Comparison of ENCODE assay signal across 14 cellular contexts in the genomic region with DNA sequence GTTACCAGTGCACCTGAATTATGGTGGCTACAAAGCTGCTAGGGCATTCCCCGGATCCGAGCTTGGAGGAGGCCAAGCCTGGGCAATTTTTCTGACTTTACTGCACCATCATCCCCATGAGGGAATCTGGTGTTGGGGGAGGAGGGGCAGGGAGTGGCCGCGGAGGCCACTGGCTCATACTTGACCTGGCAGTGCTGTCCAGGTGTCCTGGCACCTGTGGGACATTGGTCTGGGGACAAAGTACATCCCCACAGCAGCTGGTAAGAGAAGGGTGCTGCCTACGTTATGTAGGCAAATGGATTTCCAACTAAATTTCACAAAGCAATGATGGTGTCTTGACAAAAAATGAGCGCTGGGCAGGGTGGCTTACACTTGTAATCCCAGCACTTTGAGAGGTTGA. TPM values are rescaled to one million over a fixed set of nuclear protein-coding genes. Genes with fewer than 3 reads are reported as not detected.
DNase-seq lines count a peak whose midpoint lies in the region; ATAC-seq and TF ChIP-seq lines count a peak whose summit lies in the region.
"Had no signal": no experiment of that assay in that cellular context is flagged by ENCODE, and none has a peak within 500 bp of the region (broad histone marks: within the 10 kb centered on the region; RNA-seq: fewer than 3 reads in every experiment).

No MANE protein-coding gene starts in this region.

- H3K27me3 ChIP-seq in spleen (replicated peaks in 1 of 7) = peaks cover 0 to 6% (median 0%) of the 10 kb centered on the region in 7 donors

- H3K27me3 Mint-ChIP-seq in natural killer cell treated with Interleukin-12 subunit alpha and Interleukin-12 subunit beta and Interleukin-15 and Interleukin-18, amount 100 ng/mL, for 72 hours = peaks cover 8 to 21% of the 10 kb centered on the region in 2 donors
- peaks cover 10 to 40% of the 10 kb centered on the region in 2 donors for H3K27me3 Mint-ChIP-seq in natural killer cell (ENCODE audit: low read depth in 2 of 2)

- H3K4me1 Mint-ChIP-seq in natural killer cell treated with Interleukin-12 subunit alpha and Interleukin-12 subunit beta and Interleukin-15 and Interleukin-18, amount 100 ng/mL, for 72 hours (ENCODE audit: low read depth in 2 of 2) = peaks cover 0 to 4% of the 10 kb centered on the region in 2 donors
- no peaks in the 10 kb centered on the region for H3K4me1 Mint-ChIP-seq in natural killer cell

- no peak overlapping the region for H3K4me3 Mint-ChIP-seq in natural killer cell treated with Interleukin-12 subunit alpha and Interleukin-12 subunit beta and Interleukin-15 and Interleukin-18, amount 100 ng/mL, for 72 hours
- H3K4me3 Mint-ChIP-seq in natural killer cell = no peak overlapping the region
- H3K4me3 Mint-ChIP-seq: B cell; CD4-positive, alpha-beta T cell; GM23338; H9 had no signal

- intact Hi-C loops in natural killer cell (cut with micrococcal nuclease) = no loop called here
- intact Hi-C loops in spleen (cut with DNase I; ENCODE audit: low total_unique reads) = no loop called here

- H3K27ac ChIP-seq in spleen = no peak overlapping the region

- H3K4me3 ChIP-seq in spleen = no peak overlapping the region
- H3K4me3 ChIP-seq: GM23338 had no signal

- TF ChIP-seq POLR2A in spleen (IDR thresholded peaks at IDR 0.05) = no peak

- H3K27ac Mint-ChIP-seq in natural killer cell treated with Interleukin-12 subunit alpha and Interleukin-12 subunit beta and Interleukin-15 and Interleukin-18, amount 100 ng/mL, for 72 hours = no peak overlapping the region
- H3K27ac Mint-ChIP-seq in natural killer cell = no peak overlapping the region
- H3K27ac Mint-ChIP-seq: B cell; CD4-positive, alpha-beta T cell had no signal

- TF ChIP-seq CTCF in natural killer cell (IDR thresholded peaks at IDR 0.05) (no peak), spleen (IDR thresholded peaks at IDR 0.05 in 8 of 11, conservative IDR thresholded peaks at IDR 0.05 in 3 of 11) (no peak)

- peak; percentile 13 for DNase-seq in natural killer cell treated with Interleukin-12 subunit alpha and Interleukin-12 subunit beta and Interleukin-15 and Interleukin-18, amount 100 ng/mL, for 72 hours (ENCODE audit: low spot score)
- no peak for DNase-seq in natural killer cell
- peak; percentile 35 for DNase-seq in left lobe of liver (ENCODE audit: low spot score)
- DNase-seq in spleen = peak; percentile 44
- DNase-seq in stimulated activated CD4-positive, alpha-beta T cell treated with anti-CD3 and anti-CD28 coated beads, Interleukin-15, amount 100 ng/mL, for 24 hours = no peak
- DNase-seq: C1 segment of cervical spinal cord; Calu3; CD4-positive, alpha-beta T cell; DMS 273 treated with DMSO at 0.1 percent for 48 hours; H9 had no signal

- H3K4me1 ChIP-seq in spleen = no peaks in the 10 kb centered on the region

- H3K36me3 ChIP-seq in spleen = no peaks in the 10 kb centered on the region

- H3K9me3 Mint-ChIP-seq in natural killer cell treated with Interleukin-12 subunit alpha and Interleukin-12 subunit beta and Interleukin-15 and Interleukin-18, amount 100 ng/mL, for 72 hours = no peaks in the 10 kb centered on the region
- no peaks in the 10 kb centered on the region for H3K9me3 Mint-ChIP-seq in natural killer cell
- H3K9me3 Mint-ChIP-seq: CD4-positive, alpha-beta T cell; GM23338; H9 had no signal

- peaks cover 0 to 7% (median 2%) of the 10 kb centered on the region in 8 donors for H3K9me3 ChIP-seq in spleen

- H3K36me3 Mint-ChIP-seq in natural killer cell treated with Interleukin-12 subunit alpha and Interleukin-12 subunit beta and Interleukin-15 and Interleukin-18, amount 100 ng/mL, for 72 hours = no peaks in the 10 kb centered on the region
- no peaks in the 10 kb centered on the region for H3K36me3 Mint-ChIP-seq in natural killer cell

- ATAC-seq in natural killer cell treated with Interleukin-12 subunit alpha and Interleukin-12 subunit beta and Interleukin-15 and Interleukin-18, amount 100 ng/mL, for 72 hours = no peak
- ATAC-seq in natural killer cell (no peak), left lobe of liver (peak; percentile 39), GM18511 (IDR thresholded peaks at IDR 0.05; ENCODE audit: unreplicated experiment) (no peak), GM18873 (IDR thresholded peaks at IDR 0.05; ENCODE audit: low FRiP score, unreplicated experiment) (no peak)
- ATAC-seq: GM23338 had no signal

- 86 to 98% (median 91%) methylated on average over 6 of the region's 6 CpGs for WGBS in spleen, 5 donors

RNA-seq across cellular contexts. Expression of a gene that starts 48.3 kb away (rescaled TPM):
- under 1 TPM; 0.11 to 0.12 TPM for total RNA-seq in natural killer cell treated with Interleukin-12 subunit alpha and Interleukin-12 subunit beta and Interleukin-15 and Interleukin-18, amount 100 ng/mL, for 72 hours
- total RNA-seq in natural killer cell (under 1 TPM; 0.24 to 0.43 (median 0.33) TPM), left lobe of liver (2.3 TPM), spleen (10 to 100 TPM in 5 of 7 donors, 1 to 10 TPM in 2; 7.5 to 30.5 (median 16.2) TPM)
- polyA plus RNA-seq in spleen = 1 to 10 TPM; 1.5 to 5.3 (median 2.0) TPM

Comparison
In these comparisons a context has a peak if more than half of its experiments do, and no peak if none do; other contexts are left out.
1. DNase-seq: peak in natural killer cell treated with Interleukin-12 subunit alpha and Interleukin-12 subunit beta and Interleukin-15 and Interleukin-18, amount 100 ng/mL, for 72 hours (single experiment), left lobe of liver (single experiment) and spleen (single experiment); none in natural killer cell (single experiment) and stimulated activated CD4-positive, alpha-beta T cell treated with anti-CD3 and anti-CD28 coated beads, Interleukin-15, amount 100 ng/mL, for 24 hours (single experiment).